1 cellular context compared by ENCODE assay signal in the genomic region with DNA sequence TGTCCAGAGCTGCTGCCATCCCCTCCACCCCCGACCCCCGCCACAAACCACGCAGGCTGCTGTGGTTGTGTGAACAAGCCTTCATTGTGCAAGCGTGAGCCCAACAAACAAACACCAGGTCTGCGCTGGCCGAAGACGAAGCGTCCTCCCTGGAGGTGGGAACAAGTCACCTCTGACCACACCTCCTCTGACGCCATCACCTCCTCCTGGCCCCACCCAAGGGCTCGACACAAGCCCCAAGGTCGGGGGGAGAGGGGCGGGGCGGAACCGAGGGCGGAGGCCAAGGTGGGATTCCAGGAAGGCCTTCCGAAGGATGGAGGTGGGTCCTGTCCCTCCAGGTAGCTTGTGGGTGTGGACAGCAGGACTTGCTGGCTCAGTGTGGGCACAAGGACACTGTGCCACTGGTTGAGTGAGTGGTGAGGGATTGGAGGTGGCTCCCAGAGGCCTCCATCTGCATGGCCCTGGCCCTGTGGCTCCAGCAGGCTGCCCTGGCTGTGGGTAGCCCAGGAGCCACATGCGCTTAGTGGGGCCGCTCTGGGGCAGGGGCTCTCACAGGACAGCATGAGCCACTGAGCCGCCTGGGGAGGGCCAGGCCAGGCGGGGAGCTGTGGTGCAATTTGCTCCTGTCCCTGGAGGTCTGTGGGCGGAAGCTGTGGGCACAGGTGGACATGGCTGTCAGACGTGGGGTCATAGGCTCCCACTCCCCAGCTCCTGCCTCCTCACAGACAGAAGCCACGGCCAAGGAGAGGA.
TF ChIP-seq lines count a peak whose summit lies in the region.

No MANE protein-coding gene starts in this region.

TF ChIP-seq in HCT116, 20 proteins besides CTCF, POLR2A, EP300 and RAD21 (continued from another document):
- TF ChIP-seq, protein P1, sequence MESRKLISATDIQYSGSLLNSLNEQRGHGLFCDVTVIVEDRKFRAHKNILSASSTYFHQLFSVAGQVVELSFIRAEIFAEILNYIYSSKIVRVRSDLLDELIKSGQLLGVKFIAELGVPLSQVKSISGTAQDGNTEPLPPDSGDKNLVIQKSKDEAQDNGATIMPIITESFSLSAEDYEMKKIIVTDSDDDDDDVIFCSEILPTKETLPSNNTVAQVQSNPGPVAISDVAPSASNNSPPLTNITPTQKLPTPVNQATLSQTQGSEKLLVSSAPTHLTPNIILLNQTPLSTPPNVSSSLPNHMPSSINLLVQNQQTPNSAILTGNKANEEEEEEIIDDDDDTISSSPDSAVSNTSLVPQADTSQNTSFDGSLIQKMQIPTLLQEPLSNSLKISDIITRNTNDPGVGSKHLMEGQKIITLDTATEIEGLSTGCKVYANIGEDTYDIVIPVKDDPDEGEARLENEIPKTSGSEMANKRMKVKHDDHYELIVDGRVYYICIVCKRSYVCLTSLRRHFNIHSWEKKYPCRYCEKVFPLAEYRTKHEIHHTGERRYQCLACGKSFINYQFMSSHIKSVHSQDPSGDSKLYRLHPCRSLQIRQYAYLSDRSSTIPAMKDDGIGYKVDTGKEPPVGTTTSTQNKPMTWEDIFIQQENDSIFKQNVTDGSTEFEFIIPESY (IDR thresholded peaks at IDR 0.05; ENCODE audit: extremely low read depth, insufficient replicate concordance, low read length), result no peak
- TF ChIP-seq SP1 (IDR thresholded peaks at IDR 0.05; ENCODE audit: low read depth) (no peak), EZH2phosphoT487 (IDR thresholded peaks at IDR 0.05; ENCODE audit: borderline replicate concordance) (no peak)
